ENCODE assay signal across 1 cellular context in the genomic region with DNA sequence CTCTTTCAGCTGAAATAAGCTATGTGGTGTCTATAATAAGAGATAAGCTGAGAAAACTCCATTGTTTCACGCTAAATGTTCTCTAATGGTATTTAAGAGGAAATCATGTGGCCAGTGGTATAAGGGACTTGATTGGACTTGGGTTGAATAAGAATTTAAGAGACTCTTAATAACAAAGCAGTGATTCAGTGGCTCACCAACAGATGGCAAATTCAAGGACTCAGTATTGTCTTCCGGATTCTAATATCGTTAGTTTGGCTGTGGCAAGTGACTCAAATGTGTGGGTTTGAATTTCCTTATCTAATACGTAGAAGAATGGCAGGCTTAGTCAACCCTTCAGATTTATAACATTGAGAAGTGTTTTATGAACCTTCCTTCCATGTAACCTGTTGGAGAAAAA.
TF ChIP-seq lines count a peak whose summit lies in the region.

No MANE protein-coding gene starts in this region.

TF ChIP-seq in K562, 482 proteins besides CTCF, POLR2A, EP300 and RAD21:
- peak; percentile 45 for TF ChIP-seq FOSL1 (tag; conservative IDR thresholded peaks at IDR 0.05)
- TF ChIP-seq POLR2AphosphoS5 (IDR thresholded peaks at IDR 0.05; ENCODE audit: control insufficient read depth, insufficient read depth, low read depth, low read length) = no peak
- no peak for TF ChIP-seq SOX6 (IDR thresholded peaks at IDR 0.05)
- no peak for TF ChIP-seq ZNF324 (CRISPR knock-in tag; IDR thresholded peaks at IDR 0.05)
